23 cellular contexts compared by ENCODE assay signal in genomic region chr11:77206264-77207018, GRCh38.
DNase-seq lines count a peak whose midpoint lies in the region; ATAC-seq, FAIRE-seq and TF ChIP-seq lines count a peak whose summit lies in the region.
"Had no signal": no experiment of that assay in that cellular context is flagged by ENCODE, and none has a peak within 500 bp of the region (broad histone marks: within the 10 kb centered on the region; RNA-seq: fewer than 3 reads in every experiment).

No MANE protein-coding gene starts in this region.

- H3K79me2 ChIP-seq in K562 (ENCODE audit: control insufficient read depth, insufficient read depth, low read length): no peaks in the 10 kb centered on the region

- CTCF ChIA-PET in K562 (lab: Yijun Ruan, JAX; ENCODE audit: low intra/inter-chr PET ratio): no interaction called here

- TF ChIP-seq CTCF in K562 (IDR thresholded peaks at IDR 0.05 in 2 of 3, conservative IDR thresholded peaks at IDR 0.05 in 1 of 3; ENCODE audit: insufficient read depth in 2 of 3, low read depth in 1 of 3, low read length in 3 of 3): no peak

- no peak for FAIRE-seq in GM12892 (lab: Jason Lieb, UNC)
- FAIRE-seq in K562 (lab: Jason Lieb, UNC): no peak
- no peak for FAIRE-seq in urothelium cell line (lab: Jason Lieb, UNC)

- TF ChIP-seq EP300 in K562 (IDR thresholded peaks at IDR 0.05; ENCODE audit: low read length): no peak

- TF ChIP-seq RAD21 in K562 (CRISPR knock-in tag; conservative IDR thresholded peaks at IDR 0.05 in 1 of 2, IDR thresholded peaks at IDR 0.05 in 1 of 2): no peak

- H2AFZ ChIP-seq in K562 (ENCODE audit: low read depth, low read length): no peak overlapping the region

- no peak overlapping the region for H3K4me3 ChIP-seq in K562
- H3K4me3 ChIP-seq: HAP-1, tibial nerve had no signal

- no peaks in the 10 kb centered on the region for H3K36me3 ChIP-seq in K562 (ENCODE audit: control insufficient read depth, insufficient read depth, low read length)
- H3K36me3 ChIP-seq: HAP-1, neutrophil had no signal

- POLR2A ChIA-PET in K562 (lab: Yijun Ruan, JAX): no interaction called here

- H3K9ac ChIP-seq in K562 (ENCODE audit: insufficient read depth in 1 of 2, low read depth in 2 of 2, low read length in 2 of 2): no peak overlapping the region; a peak in 1 of 4 replicates

- H3K27me3 ChIP-seq in K562 (ENCODE audit: control insufficient read depth in 2 of 2, insufficient read depth in 2 of 2, low read length in 2 of 2): peaks cover 7 to 62% of the 10 kb centered on the region in 2 experiments; a peak in 4 of 5 replicates
- H3K27me3 ChIP-seq: neutrophil, tibial nerve had no signal

- no peaks in the 10 kb centered on the region for H4K20me1 ChIP-seq in K562 (replicated peaks; ENCODE audit: control insufficient read depth, insufficient read depth, low read length)

- no peak overlapping the region for H3K27ac ChIP-seq in K562 (ENCODE audit: extremely low read depth, low read depth, low read length)
- H3K27ac ChIP-seq: neutrophil, tibial nerve had no signal

- 0% methylated on average over 12 of the region's 13 CpGs for WGBS in K562 (ENCODE audit: insufficient coverage, low coverage, missing lambda C conversion rate)

- intact Hi-C loops in K562 (cut with micrococcal nuclease) (no loop called here), posterior vena cava (cut with DNase I) (no loop called here)

- H3K4me1 ChIP-seq in K562 (replicated peaks in 1 of 2; ENCODE audit: control insufficient read depth in 2 of 2, insufficient read depth in 2 of 2, low read length in 2 of 2): peaks cover 0 to 8% of the 10 kb centered on the region in 2 experiments; a peak in 1 of 5 replicates
- H3K4me1 ChIP-seq: HAP-1 had no signal

- ATAC-seq in K562: no peak
- no peak for ATAC-seq in GM18868 (IDR thresholded peaks at IDR 0.05; ENCODE audit: unreplicated experiment)
- ATAC-seq: activated CD8-positive, alpha-beta T cell treated with anti-CD3 and anti-CD28 coated beads for 36 hours; Panc1; stimulated activated naive CD8-positive, alpha-beta T cell treated with anti-CD3 and anti-CD28 coated beads, Interleukin-15, amount 100 ng/mL, for 72 hours had no signal

- H3K4me2 ChIP-seq in K562 (ENCODE audit: insufficient read depth, low read length): no peak overlapping the region

- H3K9me3 ChIP-seq in K562 (replicated peaks; ENCODE audit: control insufficient read depth, insufficient read depth, low read depth, low read length): no peaks in the 10 kb centered on the region
- H3K9me3 ChIP-seq: HAP-1, neutrophil, tibial nerve had no signal

- peaks cover 2% of the 10 kb centered on the region for H3K9me1 ChIP-seq in K562 (ENCODE audit: control insufficient read depth, insufficient read depth, low read length)

- in situ Hi-C loops in K562 (cut with MboI): no loop called here

- no TSS peak for BruUV-seq in K562 (replicated peaks; lab: Mats Ljungman, UMichigan)

- peak; percentile 5 for DNase-seq in activated CD4-positive, alpha-beta T cell treated with anti-CD3 and anti-CD28 coated beads for 1 hour
- DNase-seq in activated CD4-positive, alpha-beta T cell treated with anti-CD3 and anti-CD28 coated beads for 48 hours: no peak
- DNase-seq in GM12892 (ENCODE audit: insufficient read length): peak; percentile 8
- DNase-seq in K562 (ENCODE audit: extremely low read depth in 1 of 4, low spot score in 3 of 4): no peak
- peak; percentile 71 for DNase-seq in posterior vena cava (ENCODE audit: low spot score)
- no peak for DNase-seq in NCI-H510A (lab: John Stamatoyannopoulos, UW)
- DNase-seq in urothelium cell line (ENCODE audit: low spot score): no peak
- DNase-seq: activated CD8-positive, alpha-beta T cell treated with anti-CD3 and anti-CD28 coated beads for 36 hours; cerebellar nuclear complex; NCI-H1048; NCI-H187; NCI-H2171 treated with DMSO at 0.1 percent for 48 hours; NCI-H524 treated with DMSO at 0.1 percent for 48 hours; SHP77 treated with DMSO at 0.1 percent for 48 hours; stimulated activated CD4-positive, alpha-beta T cell treated with anti-CD3 and anti-CD28 coated beads, Interleukin-15, amount 100 ng/mL, for 24 hours; stimulated activated naive CD8-positive, alpha-beta T cell treated with anti-CD3 and anti-CD28 coated beads, Interleukin-15, amount 100 ng/mL, for 72 hours; SW 1271; T1000 had no signal

- TF ChIP-seq POLR2A in GM12892 (IDR thresholded peaks at IDR 0.05; ENCODE audit: low read depth, low read length): no peak
- no peak for TF ChIP-seq POLR2A in K562 (conservative IDR thresholded peaks at IDR 0.05)

TF ChIP-seq in K562, 482 proteins besides CTCF, POLR2A, EP300 and RAD21:
- TF ChIP-seq MYC (IDR thresholded peaks at IDR 0.05; ENCODE audit: low read depth, low read length): no peak
- no peak for TF ChIP-seq MYC (CRISPR knock-in tag; IDR thresholded peaks at IDR 0.05; ENCODE audit: borderline replicate concordance, low read depth)
- TF ChIP-seq SPI1 (IDR thresholded peaks at IDR 0.05; ENCODE audit: borderline replicate concordance, low read depth, low read length): peak; percentile 29; the same call in 1 of the 2 replicates
- TF ChIP-seq PHF8 (IDR thresholded peaks at IDR 0.05; ENCODE audit: borderline replicate concordance, low read length): no peak
TF ChIP-seq in K562: peak in this region for 1.

Comparison
In these comparisons a context has a peak if more than half of its experiments do, and no peak if none do; other contexts are left out.
1. DNase-seq: peak in activated CD4-positive, alpha-beta T cell treated with anti-CD3 and anti-CD28 coated beads for 1 hour (single experiment), GM12892 (single experiment) and posterior vena cava (single experiment); none in activated CD4-positive, alpha-beta T cell treated with anti-CD3 and anti-CD28 coated beads for 48 hours (single experiment), K562 (0 of 4), NCI-H510A (single experiment) and urothelium cell line (single experiment).